In the genomic region with DNA sequence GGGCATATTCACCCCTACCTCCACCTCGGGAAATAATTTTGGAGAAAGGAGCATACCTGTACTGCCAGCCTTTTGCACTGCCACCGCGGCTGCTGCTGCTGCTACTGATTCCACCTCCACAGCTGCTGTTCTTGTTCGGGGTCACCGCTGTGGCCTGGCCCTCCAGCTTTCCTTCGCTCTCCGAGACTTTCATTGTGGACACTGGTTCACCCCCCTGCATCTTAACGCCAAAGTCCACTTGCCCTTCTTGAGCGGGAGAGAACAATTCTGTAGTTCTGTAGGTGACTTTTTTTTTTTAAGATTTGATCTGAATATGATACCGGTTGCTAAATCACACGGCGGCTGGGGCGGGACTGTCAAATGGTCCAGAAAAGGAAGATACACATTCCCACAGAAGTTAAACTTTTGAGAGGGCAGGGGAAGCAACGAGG, we compare ENCODE assay signal across 7 cellular contexts. TPM values are rescaled to one million over a fixed set of nuclear protein-coding genes. Genes with fewer than 3 reads are reported as not detected.
DNase-seq lines count a peak whose midpoint lies in the region; ATAC-seq, FAIRE-seq and TF ChIP-seq lines count a peak whose summit lies in the region.

No MANE protein-coding gene starts in this region.

- H3K27me3 ChIP-seq in OCI-LY1 (ENCODE audit: insufficient read depth, low read length) (no peaks in the 10 kb centered on the region), mononuclear cell (ENCODE audit: insufficient read depth, low read length) (no peaks in the 10 kb centered on the region)

- no peaks in the 10 kb centered on the region for H4K20me1 ChIP-seq in OCI-LY1 (ENCODE audit: insufficient read depth, low read length)

- H3F3A ChIP-seq in OCI-LY1 (ENCODE audit: insufficient read depth, low read length): no peaks in the 10 kb centered on the region

- no peaks in the 10 kb centered on the region for H3K9me2 ChIP-seq in OCI-LY1 (ENCODE audit: low read depth, low read length)

- H3K79me2 ChIP-seq in OCI-LY1 (ENCODE audit: insufficient read depth, low read length): peaks cover 51% of the 10 kb centered on the region

- H2AFZ ChIP-seq in OCI-LY1 (ENCODE audit: low read length): no peak overlapping the region

- H3K4me1 ChIP-seq in OCI-LY1 (ENCODE audit: insufficient read depth, low read length, severe bottlenecking): peaks cover 54% of the 10 kb centered on the region
- peaks cover 40% of the 10 kb centered on the region for H3K4me1 ChIP-seq in mononuclear cell (ENCODE audit: insufficient read depth, low read length)
- no peaks in the 10 kb centered on the region for H3K4me1 ChIP-seq in urinary bladder (ENCODE audit: insufficient read depth)

- FAIRE-seq in GM12892 (lab: Jason Lieb, UNC): peak; percentile 63

- H3K9me3 Mint-ChIP-seq in dendritic cell treated with granulocyte-macrophage colony-stimulating factor and Interleukin-4, amounts not matched to agents 40 ng/mL and 50 ng/mL, for 4 days: no peaks in the 10 kb centered on the region

- H3K9me3 ChIP-seq in OCI-LY1 (ENCODE audit: low read length) (no peaks in the 10 kb centered on the region), mononuclear cell (ENCODE audit: low read depth, low read length) (no peaks in the 10 kb centered on the region)

- H3K4me2 ChIP-seq in OCI-LY1 (ENCODE audit: low read length): peak overlapping the region; percentile 95

- peak overlapping the region; percentile 97 for H3K9ac ChIP-seq in OCI-LY1 (ENCODE audit: low read length)

- TF ChIP-seq POLR2A in GM12892 (IDR thresholded peaks at IDR 0.05; ENCODE audit: low read depth, low read length): no peak

- H3K27ac Mint-ChIP-seq in dendritic cell treated with granulocyte-macrophage colony-stimulating factor and Interleukin-4, amounts not matched to agents 40 ng/mL and 50 ng/mL, for 4 days: peak overlapping the region; percentile 97

- DNase-seq in GM12892 (ENCODE audit: insufficient read length) (no peak), SKM-1 (lab: John Stamatoyannopoulos, UW; ENCODE audit: unreplicated experiment) (no peak)

- H3K36me3 ChIP-seq in OCI-LY1 (ENCODE audit: insufficient read depth, low read length): peaks cover 5% of the 10 kb centered on the region
- H3K36me3 ChIP-seq in urinary bladder (ENCODE audit: insufficient read depth): no peaks in the 10 kb centered on the region

- H3K36me3 Mint-ChIP-seq in dendritic cell treated with granulocyte-macrophage colony-stimulating factor and Interleukin-4, amounts not matched to agents 40 ng/mL and 50 ng/mL, for 4 days (ENCODE audit: low read depth): peaks cover 33% of the 10 kb centered on the region

- H3K27me3 Mint-ChIP-seq in dendritic cell treated with granulocyte-macrophage colony-stimulating factor and Interleukin-4, amounts not matched to agents 40 ng/mL and 50 ng/mL, for 4 days: no peaks in the 10 kb centered on the region

- peak overlapping the region; percentile 92 for H3K4me3 Mint-ChIP-seq in dendritic cell treated with granulocyte-macrophage colony-stimulating factor and Interleukin-4, amounts not matched to agents 40 ng/mL and 50 ng/mL, for 4 days

- H3K4me1 Mint-ChIP-seq in dendritic cell treated with granulocyte-macrophage colony-stimulating factor and Interleukin-4, amounts not matched to agents 40 ng/mL and 50 ng/mL, for 4 days (ENCODE audit: low read depth): peaks cover 30% of the 10 kb centered on the region

- 2% methylated on average over 14 of the region's 14 CpGs for WGBS in urinary bladder

- no peak for ATAC-seq in GM19395 (IDR thresholded peaks at IDR 0.05; ENCODE audit: unreplicated experiment)

- intact Hi-C loops in dendritic cell treated with granulocyte-macrophage colony-stimulating factor and Interleukin-4, amounts not matched to agents 40 ng/mL and 50 ng/mL, for 4 days (cut with micrococcal nuclease): loop anchor here (2.0 kb wide), 1 partner anchor 38 kb away; no protein-coding TSS in a partner anchor

- H3K4me3 ChIP-seq in OCI-LY1 (ENCODE audit: low read depth, low read length, poor library complexity, severe bottlenecking) (peak overlapping the region; percentile 96), mononuclear cell (ENCODE audit: low read length) (peak overlapping the region; percentile 73), urinary bladder (ENCODE audit: low read depth, low read length) (peak overlapping the region; percentile 56)

- H3K27ac ChIP-seq in OCI-LY1 (ENCODE audit: low read depth, low read length, poor library complexity, severe bottlenecking) (peak overlapping the region; percentile 82), urinary bladder (ENCODE audit: low read depth) (no peak overlapping the region)

- TF ChIP-seq CTCF in OCI-LY1 (IDR thresholded peaks at IDR 0.05; ENCODE audit: low read length): no peak

RNA-seq across cellular contexts. Expression of gene OSBPL11, which starts 0.7 kb away (rescaled TPM):
- 8.1 TPM for polyA plus RNA-seq in GM12892 (2012; ENCODE audit: missing spikeins)
- 7.0 TPM for total RNA-seq in mononuclear cell
- total RNA-seq in urinary bladder: 15.8 TPM
- polyA plus RNA-seq in urinary bladder: 10.8 TPM
